In the genomic region with DNA sequence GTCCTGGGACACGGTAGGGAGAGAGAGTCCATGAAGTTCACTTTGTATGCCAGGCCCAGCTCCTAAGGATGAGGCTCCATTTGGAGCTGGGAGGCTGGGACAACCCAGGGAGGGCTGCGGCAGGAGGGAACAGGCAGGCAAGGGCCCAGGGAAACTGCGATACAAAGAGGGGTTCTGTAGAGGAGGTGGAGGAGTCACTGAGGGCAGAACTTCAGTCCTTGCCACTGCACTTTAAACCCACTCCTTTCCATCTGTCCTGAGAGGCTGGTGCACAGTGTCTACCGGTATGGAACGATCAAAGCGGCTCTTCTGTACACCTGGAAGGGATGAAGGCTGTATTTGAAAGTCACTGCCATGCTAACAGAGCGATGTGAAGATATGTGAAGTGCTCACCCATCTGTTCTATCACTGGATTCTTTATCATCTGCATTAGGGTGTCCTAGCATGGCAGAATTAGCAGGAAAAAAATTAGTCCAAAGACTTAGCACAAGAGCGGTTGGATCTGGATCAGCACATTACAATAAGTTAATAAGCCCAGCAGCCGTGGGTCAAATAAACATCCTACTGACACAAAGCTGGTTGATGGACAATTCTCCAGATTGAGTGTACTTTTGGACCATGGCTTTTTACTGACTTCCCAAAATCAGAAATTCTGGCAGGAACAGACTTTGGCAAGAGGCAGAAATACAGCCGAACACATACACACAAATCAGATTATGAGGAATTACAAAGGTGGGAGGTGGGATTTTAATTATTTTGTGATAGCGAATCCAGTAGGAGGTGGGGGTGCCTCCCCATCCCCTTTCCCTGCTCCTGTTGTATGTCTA, we compare ENCODE assay signal across 17 cellular contexts. TPM values are rescaled to one million over a fixed set of nuclear protein-coding genes. Genes with fewer than 3 reads are reported as not detected.
A peak's percentile ranks its signal among the peaks of the same experiment; 100 is the strongest.
DNase-seq lines count a peak whose midpoint lies in the region; ATAC-seq and TF ChIP-seq lines count a peak whose summit lies in the region.
"Had no signal": no experiment of that assay in that cellular context is flagged by ENCODE, and none has a peak within 500 bp of the region (broad histone marks: within the 10 kb centered on the region; RNA-seq: fewer than 3 reads in every experiment).

No MANE protein-coding gene starts in this region.

- no peak for TF ChIP-seq RAD21 in liver (IDR thresholded peaks at IDR 0.05)

- H3K4me3 Mint-ChIP-seq in activated CD4-positive, alpha-beta T cell treated with anti-CD3 and anti-CD28 coated beads for 36 hours = no peak overlapping the region
- H3K4me3 Mint-ChIP-seq: CD14-positive monocyte; CD4-positive, alpha-beta memory T cell; HFFc6 had no signal

- H3K36me3 Mint-ChIP-seq in activated CD4-positive, alpha-beta T cell treated with anti-CD3 and anti-CD28 coated beads for 36 hours (ENCODE audit: low read depth) = no peaks in the 10 kb centered on the region
- H3K36me3 Mint-ChIP-seq: CD14-positive monocyte; CD4-positive, alpha-beta memory T cell had no signal

- peak; percentile 12 to 62 for DNase-seq in NCI-H524 (lab: John Stamatoyannopoulos, UW)
- peak; percentile 37 for DNase-seq in NCI-H82 treated with DMSO at 0.1 percent for 48 hours (lab: John Stamatoyannopoulos, UW; ENCODE audit: unreplicated experiment)
- DNase-seq in activated CD4-positive, alpha-beta T cell treated with anti-CD3 and anti-CD28 coated beads for 36 hours = no peak
- no peak for DNase-seq in ascending aorta (ENCODE audit: low spot score in 2 of 2)
- DNase-seq: ACHN; BE2C; CD4-positive, alpha-beta memory T cell; DMS153; DMS79; GDM1; GOT3; H7; HFFc6 had no signal

- WGBS in liver = 60% methylated on average over 11 of the region's 11 CpGs

- POLR2A ChIA-PET in activated CD4-positive, alpha-beta T cell treated with anti-CD3 and anti-CD28 coated beads for 36 hours (lab: Charles Lee) = no interaction called here

- no peaks in the 10 kb centered on the region for H3K27me3 Mint-ChIP-seq in activated CD4-positive, alpha-beta T cell treated with anti-CD3 and anti-CD28 coated beads for 36 hours
- H3K27me3 Mint-ChIP-seq: CD4-positive, alpha-beta memory T cell had no signal

- no peaks in the 10 kb centered on the region for H3K27me3 ChIP-seq in liver (ENCODE audit: control insufficient read depth in 4 of 4, insufficient read depth in 4 of 4, low read length in 3 of 4)
- H3K27me3 ChIP-seq in ascending aorta = no peaks in the 10 kb centered on the region
- H3K27me3 ChIP-seq: BE2C had no signal

- H3K4me3 ChIP-seq in liver (ENCODE audit: low read depth in 1 of 3, low read length in 3 of 3) = peak overlapping the region in 1 of 3 donors; percentile 5
- no peak overlapping the region for H3K4me3 ChIP-seq in ascending aorta

- H3K9me3 ChIP-seq in liver (ENCODE audit: control insufficient read depth in 4 of 4, low read length in 3 of 4) = no peaks in the 10 kb centered on the region
- H3K9me3 ChIP-seq in ascending aorta = no peaks in the 10 kb centered on the region
- H3K9me3 ChIP-seq: BE2C had no signal

- H3K4me1 Mint-ChIP-seq in activated CD4-positive, alpha-beta T cell treated with anti-CD3 and anti-CD28 coated beads for 36 hours = peaks cover 4% of the 10 kb centered on the region

- ATAC-seq in activated CD4-positive, alpha-beta T cell treated with anti-CD3 and anti-CD28 coated beads for 36 hours = no peak
- no peak for ATAC-seq in HG02759 (IDR thresholded peaks at IDR 0.05; ENCODE audit: unreplicated experiment)
- ATAC-seq: HCT116 had no signal

- no peak overlapping the region for H3K27ac Mint-ChIP-seq in activated CD4-positive, alpha-beta T cell treated with anti-CD3 and anti-CD28 coated beads for 36 hours
- H3K27ac Mint-ChIP-seq: CD4-positive, alpha-beta memory T cell; HFFc6 had no signal

- CTCF ChIA-PET in activated CD4-positive, alpha-beta T cell treated with anti-CD3 and anti-CD28 coated beads for 36 hours (lab: Charles Lee) = interaction anchor here (0.7 kb wide), 1 partner anchor 97 kb away, joined by 3 read pairs; no protein-coding TSS in a partner anchor

- intact Hi-C loops in activated CD4-positive, alpha-beta T cell treated with anti-CD3 and anti-CD28 coated beads for 36 hours (cut with DNase I, micrococcal nuclease) = no loop called here
- intact Hi-C loops in ascending aorta (cut with DNase I) = loop anchor here (10.0 kb wide), 1 partner anchor 416 kb away; no protein-coding TSS in a partner anchor

- H3K36me3 ChIP-seq in liver (ENCODE audit: control insufficient read depth in 4 of 4, insufficient read depth in 3 of 4, low read depth in 1 of 4, low read length in 3 of 4) (no peaks in the 10 kb centered on the region), ascending aorta (no peaks in the 10 kb centered on the region)
- H3K36me3 ChIP-seq: BE2C had no signal

- H3K4me1 ChIP-seq in liver (ENCODE audit: control insufficient read depth in 4 of 4, insufficient read depth in 4 of 4, low read length in 3 of 4) (peaks cover 15 to 35% (median 29%) of the 10 kb centered on the region in 4 donors), ascending aorta (peaks cover 0 to 8% of the 10 kb centered on the region in 2 donors)

- H3K9ac ChIP-seq in liver (ENCODE audit: low read depth in 1 of 2, low read length in 2 of 2) = peak overlapping the region in 1 of 2 donors; percentile 77

- no peak for TF ChIP-seq CTCF in liver (IDR thresholded peaks at IDR 0.05; ENCODE audit: low read depth, low read length, missing input control)
- TF ChIP-seq CTCF in ascending aorta (IDR thresholded peaks at IDR 0.05) = no peak

- H3K27ac ChIP-seq in liver (ENCODE audit: low read depth in 1 of 2, low read length in 2 of 2) (peak overlapping the region; percentile 78 to 80), ascending aorta (no peak overlapping the region)

- H3K9me3 Mint-ChIP-seq in activated CD4-positive, alpha-beta T cell treated with anti-CD3 and anti-CD28 coated beads for 36 hours (ENCODE audit: low read depth) = no peaks in the 10 kb centered on the region
- H3K9me3 Mint-ChIP-seq: CD14-positive monocyte; CD4-positive, alpha-beta memory T cell; HFFc6 had no signal

TF ChIP-seq in liver, 16 proteins besides CTCF, POLR2A, EP300 and RAD21:
- no peak for TF ChIP-seq SP1 (IDR thresholded peaks at IDR 0.05)
- TF ChIP-seq, protein P1, sequence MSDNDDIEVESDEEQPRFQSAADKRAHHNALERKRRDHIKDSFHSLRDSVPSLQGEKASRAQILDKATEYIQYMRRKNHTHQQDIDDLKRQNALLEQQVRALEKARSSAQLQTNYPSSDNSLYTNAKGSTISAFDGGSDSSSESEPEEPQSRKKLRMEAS (IDR thresholded peaks at IDR 0.05) = no peak
- no peak for TF ChIP-seq JUND (IDR thresholded peaks at IDR 0.05)
- TF ChIP-seq TAF1 (conservative IDR thresholded peaks at IDR 0.05) = no peak
- peak; percentile 48 for TF ChIP-seq YY1 (IDR thresholded peaks at IDR 0.05)
- TF ChIP-seq, protein P2, sequence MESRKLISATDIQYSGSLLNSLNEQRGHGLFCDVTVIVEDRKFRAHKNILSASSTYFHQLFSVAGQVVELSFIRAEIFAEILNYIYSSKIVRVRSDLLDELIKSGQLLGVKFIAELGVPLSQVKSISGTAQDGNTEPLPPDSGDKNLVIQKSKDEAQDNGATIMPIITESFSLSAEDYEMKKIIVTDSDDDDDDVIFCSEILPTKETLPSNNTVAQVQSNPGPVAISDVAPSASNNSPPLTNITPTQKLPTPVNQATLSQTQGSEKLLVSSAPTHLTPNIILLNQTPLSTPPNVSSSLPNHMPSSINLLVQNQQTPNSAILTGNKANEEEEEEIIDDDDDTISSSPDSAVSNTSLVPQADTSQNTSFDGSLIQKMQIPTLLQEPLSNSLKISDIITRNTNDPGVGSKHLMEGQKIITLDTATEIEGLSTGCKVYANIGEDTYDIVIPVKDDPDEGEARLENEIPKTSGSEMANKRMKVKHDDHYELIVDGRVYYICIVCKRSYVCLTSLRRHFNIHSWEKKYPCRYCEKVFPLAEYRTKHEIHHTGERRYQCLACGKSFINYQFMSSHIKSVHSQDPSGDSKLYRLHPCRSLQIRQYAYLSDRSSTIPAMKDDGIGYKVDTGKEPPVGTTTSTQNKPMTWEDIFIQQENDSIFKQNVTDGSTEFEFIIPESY (IDR thresholded peaks at IDR 0.05) = no peak
- TF ChIP-seq, protein P3, sequence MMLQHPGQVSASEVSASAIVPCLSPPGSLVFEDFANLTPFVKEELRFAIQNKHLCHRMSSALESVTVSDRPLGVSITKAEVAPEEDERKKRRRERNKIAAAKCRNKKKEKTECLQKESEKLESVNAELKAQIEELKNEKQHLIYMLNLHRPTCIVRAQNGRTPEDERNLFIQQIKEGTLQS (IDR thresholded peaks at IDR 0.05) = no peak
- TF ChIP-seq HNF4G (IDR thresholded peaks at IDR 0.05) = no peak
- TF ChIP-seq FOXA2 (IDR thresholded peaks at IDR 0.05) = peak; percentile 18
- TF ChIP-seq EGR1 (IDR thresholded peaks at IDR 0.05; ENCODE audit: low read depth in 2 of 2) = peak in 1 of 2 donors; percentile 20
- no peak for TF ChIP-seq NR2F2 (IDR thresholded peaks at IDR 0.05)

RNA-seq across cellular contexts. Expression of a gene that starts 20.9 kb away (rescaled TPM):
- total RNA-seq in liver = 10 to 100 TPM; 17.8 to 28.4 TPM
- 10 to 100 TPM in 1 of 2 donors, 1 to 10 TPM in 1; 7.7 to 37.5 TPM for polyA plus RNA-seq in liver
- total RNA-seq in activated CD4-positive, alpha-beta T cell treated with anti-CD3 and anti-CD28 coated beads for 36 hours = 10 to 100 TPM; 34.5 to 47.8 TPM
- total RNA-seq in ascending aorta = 32.7 TPM

Comparison
In these comparisons a context has a peak if more than half of its experiments do, and no peak if none do; other contexts are left out.
1. DNase-seq: peak in NCI-H524 (2 of 2) and NCI-H82 treated with DMSO at 0.1 percent for 48 hours (single experiment); none in activated CD4-positive, alpha-beta T cell treated with anti-CD3 and anti-CD28 coated beads for 36 hours (single experiment) and ascending aorta (0 of 2).
2. H3K27ac ChIP-seq: peak in liver (2 of 2); none in ascending aorta (0 of 2).